10 cellular contexts compared by ENCODE assay signal in the genomic region with DNA sequence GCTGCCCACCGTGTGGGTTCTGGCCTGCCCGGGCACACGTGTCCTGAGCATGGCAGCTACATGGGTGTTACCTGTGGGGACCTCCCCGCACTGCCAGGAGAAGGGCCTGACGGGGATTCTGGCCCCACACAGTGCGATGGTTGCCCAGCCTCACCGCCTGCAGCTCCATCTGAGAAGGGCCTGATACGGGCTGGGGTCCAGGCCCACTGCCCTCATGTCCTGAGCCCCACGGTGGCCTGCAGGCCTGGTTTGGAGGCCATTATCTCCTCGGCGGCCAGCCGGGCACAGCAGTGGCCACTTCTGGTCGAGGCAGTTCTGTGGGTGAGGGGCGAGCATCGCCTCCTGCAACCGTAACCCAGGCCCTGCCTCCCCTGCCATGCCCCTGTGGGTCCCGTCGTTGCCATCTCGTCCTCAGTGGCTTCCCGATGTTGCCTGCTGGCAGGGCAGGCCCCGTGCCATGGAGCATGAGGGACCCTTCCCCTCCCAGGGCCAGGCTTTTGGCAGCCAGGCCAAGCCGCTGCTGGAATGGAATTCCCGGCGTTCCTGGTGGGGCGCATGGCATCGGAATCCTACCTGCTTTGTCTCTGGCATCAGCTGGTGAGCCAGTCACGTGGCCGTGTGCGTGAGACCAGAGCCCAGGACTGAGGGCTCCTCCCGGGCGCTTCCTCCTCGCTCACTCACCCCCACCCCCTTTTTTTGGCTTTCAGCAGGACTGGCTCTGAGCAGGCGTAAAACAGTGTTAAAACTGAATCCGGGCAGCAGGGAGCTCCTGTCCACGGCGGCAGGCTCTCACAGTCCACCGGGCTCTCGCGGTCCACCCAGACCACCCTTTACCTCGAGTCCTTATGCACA.
DNase-seq lines count a peak whose midpoint lies in the region; ATAC-seq and TF ChIP-seq lines count a peak whose summit lies in the region.
"Had no signal": no experiment of that assay in that cellular context is flagged by ENCODE, and none has a peak within 500 bp of the region (broad histone marks: within the 10 kb centered on the region; RNA-seq: fewer than 3 reads in every experiment).

No MANE protein-coding gene starts in this region.

- H3K4me3 ChIP-seq in upper lobe of right lung = peak overlapping the region; percentile 89
- H3K4me3 ChIP-seq in SJCRH30 = no peak overlapping the region

- H3K4me1 ChIP-seq in upper lobe of right lung (peaks cover 64% of the 10 kb centered on the region), SJCRH30 (peaks cover 17% of the 10 kb centered on the region)

- H3K36me3 ChIP-seq in upper lobe of right lung (peaks cover 35% of the 10 kb centered on the region), SJCRH30 (peaks cover 57% of the 10 kb centered on the region)

- peak; percentile 54 for ATAC-seq in upper lobe of right lung
- ATAC-seq in HG02885 (IDR thresholded peaks at IDR 0.05; ENCODE audit: poor library complexity, unreplicated experiment) = no peak
- ATAC-seq in GM19395 (IDR thresholded peaks at IDR 0.05; ENCODE audit: unreplicated experiment) = no peak

- H3K27ac ChIP-seq in upper lobe of right lung (peak overlapping the region; percentile 98), SJCRH30 (no peak overlapping the region)
- H3K27ac ChIP-seq: HL-60 had no signal

- no peak for TF ChIP-seq CTCF in upper lobe of right lung (IDR thresholded peaks at IDR 0.05)

- DNase-seq in NOMO-1 treated with dmso at 0.1 percent for 144 hours (lab: John Stamatoyannopoulos, UW; ENCODE audit: unreplicated experiment) (peak; percentile 44), NOMO-1 treated with DMSO at 0.1 percent for 48 hours (lab: John Stamatoyannopoulos, UW; ENCODE audit: unreplicated experiment) (no peak), astrocyte of the hippocampus (ENCODE audit: low read depth, low spot score) (peak; percentile 95), kidney tubule cell (ENCODE audit: low spot score) (peak; percentile 95), upper lobe of right lung (peak; percentile 80), SJCRH30 (no peak)
- DNase-seq: midbrain had no signal

- H3K27me3 ChIP-seq in upper lobe of right lung (no peaks in the 10 kb centered on the region), SJCRH30 (no peaks in the 10 kb centered on the region; the same call in 1 of the 2 replicates)

- H3K9me3 ChIP-seq in upper lobe of right lung (no peaks in the 10 kb centered on the region), SJCRH30 (replicated peaks) (no peaks in the 10 kb centered on the region)

- intact Hi-C loops in upper lobe of right lung (cut with DNase I) = loop anchor here (5.0 to 10.0 kb wide), 2 partner anchors 34 to 74 kb away; no protein-coding TSS in a partner anchor

Comparison
In these comparisons a context has a peak if more than half of its experiments do, and no peak if none do; other contexts are left out.
1. DNase-seq: peak in NOMO-1 treated with dmso at 0.1 percent for 144 hours (single experiment), astrocyte of the hippocampus (single experiment), kidney tubule cell (single experiment) and upper lobe of right lung (single experiment); none in NOMO-1 treated with DMSO at 0.1 percent for 48 hours (single experiment) and SJCRH30 (0 of 2).